In genomic region chr12:64107776-64108175, GRCh38 we compare ENCODE assay signal across 25 cellular contexts.
"Had no signal": no experiment of that assay in that cellular context is flagged by ENCODE, and none has a peak within 500 bp of the region (broad histone marks: within the 10 kb centered on the region; RNA-seq: fewer than 3 reads in every experiment).

No MANE protein-coding gene starts in this region.

- H3K36me3 ChIP-seq: neural progenitor cell, ovary, right lobe of liver, thyroid gland had no signal

- H3K4me1 ChIP-seq: neural progenitor cell, parathyroid adenoma, right lobe of liver, tibial nerve, upper lobe of left lung, vagina had no signal

- H2AFZ ChIP-seq: neural progenitor cell, parathyroid adenoma had no signal

- H3K4me3 ChIP-seq: neural progenitor cell, ovary, psoas muscle, right lobe of liver, sigmoid colon, stomach, thoracic aorta, thyroid gland, tibial nerve, upper lobe of left lung, vagina had no signal

- FAIRE-seq: small intestine, urothelium cell line had no signal

- ATAC-seq: psoas muscle; right cardiac atrium; right lobe of liver; stimulated activated effector memory CD8-positive, alpha-beta T cell treated with anti-CD3 and anti-CD28 coated beads, Interleukin-12 subunit alpha, Interleukin-12 subunit beta, amount 100 ng/mL, for 72 hours; stimulated activated naive B cell treated with anti-CD40 and anti-IgM and Interleukin-4, amounts not matched to agents 10 μg/mL and 1 μg/mL and 100 μg/mL, for 72 hours had no signal

- H3K4me2 ChIP-seq: neural progenitor cell had no signal

- H3K27me3 ChIP-seq: neural progenitor cell, ovary, right lobe of liver, sigmoid colon, stomach, thyroid gland, tibial nerve, upper lobe of left lung, vagina had no signal

- H3K9ac ChIP-seq: neural progenitor cell, parathyroid adenoma had no signal

- H3K27ac ChIP-seq: neural progenitor cell, ovary, parathyroid adenoma, psoas muscle, right lobe of liver, sigmoid colon, stomach, thoracic aorta, thyroid gland, tibial nerve, upper lobe of left lung, vagina had no signal

- DNase-seq: occipital lobe; ovary; posterior cingulate gyrus; psoas muscle; right cardiac atrium; right lobe of liver; sigmoid colon; small intestine; stimulated activated CD4-positive, alpha-beta T cell treated with anti-CD3 and anti-CD28 coated beads, Interleukin-15, amount 100 ng/mL, for 24 hours; stimulated activated CD4-positive, alpha-beta T cell treated with anti-CD3 and anti-CD28 coated beads, Interleukin-2, amount 100 ng/mL, for 24 hours; stimulated activated CD4-positive, alpha-beta T cell treated with anti-CD3 and anti-CD28 coated beads, Interleukin-2, amount 100 ng/mL, for 48 hours; stimulated activated CD4-positive, alpha-beta T cell treated with anti-CD3 and anti-CD28 coated beads, Interleukin-4, amount 100 ng/mL, for 24 hours; stimulated activated naive B cell treated with anti-CD40 and anti-IgM and Interleukin-4, amounts not matched to agents 10 μg/mL and 1 μg/mL and 100 μg/mL, for 72 hours; stimulated activated naive CD4-positive, alpha-beta T cell treated with Interleukin-2 at 50 U/mL for 16 hours; stomach; thyroid gland; trophoblast cell; upper lobe of left lung had no signal

- H3K79me2 ChIP-seq: parathyroid adenoma had no signal

- H3K9me3 ChIP-seq: ovary, psoas muscle, right lobe of liver, stomach, thoracic aorta, thyroid gland, tibial nerve, upper lobe of left lung, vagina had no signal
